8 cellular contexts compared by ENCODE assay signal in the genomic region with DNA sequence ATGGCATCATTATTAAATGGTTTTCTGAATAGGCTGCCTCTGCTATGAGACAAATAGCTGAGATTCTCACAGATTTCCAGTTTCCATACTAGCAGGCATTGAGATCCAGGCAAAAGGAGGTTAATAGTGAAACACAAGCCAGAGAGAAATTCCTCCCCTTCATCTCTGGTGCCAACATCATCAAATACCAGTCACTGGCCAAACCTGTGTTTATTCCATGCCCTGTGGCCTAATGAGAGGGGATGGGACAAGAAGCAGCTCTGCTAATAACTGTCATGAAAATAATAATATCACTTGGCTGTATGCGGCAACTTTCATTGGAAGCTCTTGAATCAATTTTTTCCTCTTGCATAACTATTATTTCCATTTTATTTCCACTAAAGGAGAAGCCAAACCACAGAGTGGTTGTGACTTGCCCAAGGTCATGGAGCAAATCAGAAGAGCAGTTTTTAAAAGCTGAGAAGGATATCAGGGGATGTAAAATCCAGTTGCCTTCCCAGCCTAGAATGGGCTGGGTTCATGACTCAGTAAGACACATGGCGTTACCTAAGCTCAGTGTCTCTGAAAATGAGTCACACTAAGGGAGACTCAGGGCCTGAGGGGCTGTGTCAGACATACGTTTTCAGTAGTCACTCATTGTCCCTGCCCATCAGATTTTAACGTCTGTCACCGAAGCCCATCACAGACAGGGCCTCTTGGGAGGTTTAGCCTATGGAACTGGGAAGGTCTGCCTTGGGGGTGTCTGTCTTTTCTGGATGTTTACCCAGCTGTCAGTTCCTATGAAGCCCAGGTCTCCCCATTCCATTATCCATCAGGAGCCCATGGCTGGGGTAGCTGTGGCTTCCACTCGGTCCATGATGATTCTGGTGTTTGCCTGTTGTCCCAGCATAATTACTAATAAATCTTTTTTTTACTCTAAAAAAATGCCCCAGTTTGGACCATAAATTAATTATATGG.
A peak's percentile ranks its signal among the peaks of the same experiment; 100 is the strongest.
DNase-seq lines count a peak whose midpoint lies in the region; ATAC-seq, FAIRE-seq and TF ChIP-seq lines count a peak whose summit lies in the region.

No MANE protein-coding gene starts in this region.

- no peak overlapping the region for H3K27ac ChIP-seq in HepG2 (ENCODE audit: extremely low read length, insufficient read depth, low read length)

- POLR2A ChIA-PET in HepG2 (lab: Yijun Ruan, JAX): interaction anchor here (1.2 to 1.4 kb wide), 3 partner anchors 11 to 16 kb away, joined by 3 to 6 read pairs (median 4); no protein-coding TSS in a partner anchor

- H3K27me3 ChIP-seq in HepG2 (ENCODE audit: control insufficient read depth in 1 of 2, insufficient read depth in 2 of 2, low read length in 2 of 2) (no peaks in the 10 kb centered on the region), HAP-1 (ENCODE audit: low read depth) (no peaks in the 10 kb centered on the region)

- no peak overlapping the region for H3K9ac ChIP-seq in HepG2 (ENCODE audit: insufficient read depth, low read depth, low read length)

- no peak for TF ChIP-seq RAD21 in HepG2 (CRISPR knock-in tag; IDR thresholded peaks at IDR 0.05)

- TF ChIP-seq POLR2A in HepG2 (IDR thresholded peaks at IDR 0.05; ENCODE audit: insufficient read depth in 1 of 2, low read depth in 2 of 2, low read length in 2 of 2): no peak

- intact Hi-C loops in HepG2 (cut with micrococcal nuclease; ENCODE audit: unreplicated experiment): no loop called here

- H3K36me3 ChIP-seq in HepG2 (replicated peaks in 1 of 2; ENCODE audit: control insufficient read depth in 1 of 2, insufficient read depth in 2 of 2, low read length in 2 of 2) (no peaks in the 10 kb centered on the region), HAP-1 (replicated peaks) (no peaks in the 10 kb centered on the region)

- H3K9me3 ChIP-seq in HepG2 (ENCODE audit: low read length): no peaks in the 10 kb centered on the region
- no peaks in the 10 kb centered on the region for H3K9me3 ChIP-seq in HAP-1

- H4K20me1 ChIP-seq in HepG2 (ENCODE audit: insufficient read depth, low read length): no peaks in the 10 kb centered on the region

- H2AFZ ChIP-seq in HepG2 (ENCODE audit: low read length): no peak overlapping the region

- in situ Hi-C loops in GM13977 (cut with MboI; ENCODE audit: low pct_unique_long_range_greater_than_20kb, low sequenced_read_pairs, unreplicated experiment): no loop called here
- in situ Hi-C loops in HepG2 (cut with HindIII; ENCODE audit: extremely low pct_ligation_motif_present, low pct_unique_long_range_greater_than_20kb): loop anchor here (25.0 kb wide), 1 partner anchor 249 kb away; the partner anchor contains the start of gene NUDT4
- in situ Hi-C loops in HAP-1 (cut with MboI; ENCODE audit: low sequenced_read_pairs): no loop called here

- no TSS peak for BruUV-seq in HepG2 (replicated peaks; lab: Mats Ljungman, UMichigan)

- DNase-seq in GM13977 (ENCODE audit: low spot score) (peak; percentile 31), SIG-M5 (lab: John Stamatoyannopoulos, UW) (peak; percentile 43), HepG2 (ENCODE audit: low spot score) (no peak), HAP-1 (ENCODE audit: low spot score in 2 of 2) (no peak), NCI-H82 (lab: John Stamatoyannopoulos, UW) (no peak), HUDEP-2 (lab: John Stamatoyannopoulos, UW; ENCODE audit: unreplicated experiment in 76 of 76) (no peak)

- CTCF ChIA-PET in HepG2 (lab: Yijun Ruan, JAX; ENCODE audit: low intra/inter-chr PET ratio, low total read pairs): no interaction called here

- ATAC-seq in HG02588 (IDR thresholded peaks at IDR 0.05; ENCODE audit: unreplicated experiment) (peak; percentile 55), HepG2 (no peak), GM19397 (IDR thresholded peaks at IDR 0.05; ENCODE audit: unreplicated experiment) (no peak)

- H3K4me3 ChIP-seq in HepG2 (replicated peaks in 1 of 3; ENCODE audit: insufficient read depth in 1 of 3, low read depth in 2 of 3, low read length in 3 of 3) (no peak overlapping the region), HAP-1 (no peak overlapping the region)

- H3K4me1 ChIP-seq in HepG2 (ENCODE audit: insufficient read depth, low read length) (peaks cover 90% of the 10 kb centered on the region), HAP-1 (no peaks in the 10 kb centered on the region)

- TF ChIP-seq CTCF in GM13977 (IDR thresholded peaks at IDR 0.05; ENCODE audit: extremely low read depth, insufficient read depth, missing control alignments) (no peak), HepG2 (CRISPR knock-in tag; IDR thresholded peaks at IDR 0.05) (no peak)

- WGBS in HepG2 (ENCODE audit: low lambda C conversion rate): 95% methylated on average over 6 of the region's 6 CpGs

- H3K79me2 ChIP-seq in HepG2 (ENCODE audit: insufficient read depth, low read length): no peaks in the 10 kb centered on the region

- TF ChIP-seq EP300 in HepG2 (IDR thresholded peaks at IDR 0.05; ENCODE audit: low read depth in 2 of 2, low read length in 2 of 2): no peak
- TF ChIP-seq EP300 in HepG2 (CRISPR knock-in tag; IDR thresholded peaks at IDR 0.05; ENCODE audit: borderline replicate concordance): no peak

- FAIRE-seq in HepG2 (lab: Jason Lieb, UNC): no peak

- no peak overlapping the region for H3K4me2 ChIP-seq in HepG2 (ENCODE audit: low read depth, low read length)

TF ChIP-seq in HepG2, 621 proteins besides CTCF, POLR2A, EP300 and RAD21:
- TF ChIP-seq ZZZ3 (CRISPR knock-in tag; IDR thresholded peaks at IDR 0.05; ENCODE audit: borderline replicate concordance): no peak
- TF ChIP-seq FOSL2 (CRISPR knock-in tag; IDR thresholded peaks at IDR 0.05): peak; percentile 69

Comparison
In these comparisons a context has a peak if more than half of its experiments do, and no peak if none do; other contexts are left out.
1. DNase-seq: peak in GM13977 (single experiment) and SIG-M5 (single experiment); none in HepG2 (single experiment), HAP-1 (0 of 2), NCI-H82 (single experiment) and HUDEP-2 (0 of 76).